Comparison of ENCODE assay signal across 20 cellular contexts in the genomic region with DNA sequence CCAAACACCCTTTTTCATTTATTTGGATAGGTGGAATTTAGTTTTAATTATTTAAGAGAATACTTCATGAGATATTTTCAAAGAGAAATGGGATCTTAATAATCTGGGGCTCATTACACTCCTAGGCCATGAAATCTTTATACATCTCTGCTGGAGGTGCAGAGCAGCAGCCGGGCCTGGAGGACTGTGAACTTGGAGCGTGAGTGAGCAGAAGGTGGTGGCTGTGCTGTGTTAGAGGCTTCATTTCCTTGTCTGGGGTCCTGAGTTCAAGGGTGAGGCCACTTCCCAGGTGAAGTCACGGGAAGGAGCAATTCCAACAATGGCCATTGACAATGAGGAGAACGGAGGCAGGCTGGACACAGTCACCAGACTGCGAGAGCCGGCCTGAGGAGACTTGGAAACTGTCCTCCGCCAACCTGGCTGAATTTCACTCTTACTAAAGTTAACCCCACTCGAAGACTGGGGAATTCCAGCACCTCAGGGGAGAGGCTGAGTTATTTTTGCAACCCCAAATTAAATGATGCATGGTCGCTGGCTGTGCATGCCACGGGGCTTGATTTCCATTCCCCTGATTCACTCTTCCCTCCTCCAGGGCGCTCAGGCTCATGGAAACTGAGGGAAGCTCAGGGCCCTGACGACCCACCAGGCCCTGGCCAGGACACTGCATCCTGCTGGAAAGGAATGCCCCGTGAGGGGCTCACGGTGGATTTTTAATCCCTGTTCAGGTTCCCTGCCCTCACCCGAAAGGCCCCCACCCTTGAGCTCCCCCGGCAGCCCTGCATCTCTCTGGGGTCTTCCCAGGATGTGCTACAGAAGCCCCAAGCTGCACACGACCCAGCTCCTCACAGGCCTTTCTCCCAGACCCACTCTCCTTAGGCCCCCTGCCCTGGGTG. TPM values are rescaled to one million over a fixed set of nuclear protein-coding genes. Genes with fewer than 3 reads are reported as not detected.
DNase-seq lines count a peak whose midpoint lies in the region; ATAC-seq and FAIRE-seq lines count a peak whose summit lies in the region.
"Had no signal": no experiment of that assay in that cellular context is flagged by ENCODE, and none has a peak within 500 bp of the region (broad histone marks: within the 10 kb centered on the region; RNA-seq: fewer than 3 reads in every experiment).

No MANE protein-coding gene starts in this region.

- FAIRE-seq in HTR-8/SVneo (lab: Jason Lieb, UNC), result no peak
- FAIRE-seq: keratinocyte had no signal

- no peak overlapping the region for H3K4me3 Mint-ChIP-seq in activated CD4-positive, alpha-beta T cell treated with anti-CD3 and anti-CD28 coated beads for 36 hours
- H3K4me3 Mint-ChIP-seq in activated CD4-positive, alpha-beta T cell treated with anti-CD3 and anti-CD28 coated beads, Interleukin-2, amount 10 ng/mL, durations not matched to agents 24 days and 14 days, result no peak overlapping the region
- H3K4me3 Mint-ChIP-seq in stimulated activated memory B cell treated with anti-CD40 and anti-IgM and Interleukin-4, amounts not matched to agents 10 μg/mL and 1 μg/mL and 100 μg/mL, for 72 hours, result peak overlapping the region; percentile 52

- no peak for DNase-seq in activated CD4-positive, alpha-beta T cell treated with anti-CD3 and anti-CD28 coated beads for 36 hours
- DNase-seq in activated CD4-positive, alpha-beta T cell treated with anti-CD3 and anti-CD28 coated beads, Interleukin-2, amount 10 ng/mL, durations not matched to agents 24 days and 14 days, result no peak
- no peak for DNase-seq in NCI-H1436 (lab: John Stamatoyannopoulos, UW)
- no peak for DNase-seq in stimulated activated CD4-positive, alpha-beta T cell treated with anti-CD3 and anti-CD28 coated beads, Interleukin-2, amount 100 ng/mL, for 24 hours
- no peak for DNase-seq in HTR-8/SVneo (ENCODE audit: insufficient read length, low spot score)
- DNase-seq: 8988T; activated CD4-positive, alpha-beta T cell treated with anti-CD3 and anti-CD28 coated beads, Interleukin-2, amount 50 U/mL, for 1 hour; activated T-cell treated with anti-CD3 and anti-CD28 coated beads, Interleukin-2, amount 50 U/mL, for 1 hour; effector CD4-positive, alpha-beta T cell; heart right ventricle; midbrain; NCI-H1694 treated with DMSO at 0.1 percent for 48 hours; NCI-H524; nucleus accumbens; SJCRH30 had no signal

- no peaks in the 10 kb centered on the region for H3K4me1 Mint-ChIP-seq in activated CD4-positive, alpha-beta T cell treated with anti-CD3 and anti-CD28 coated beads for 36 hours
- no peaks in the 10 kb centered on the region for H3K4me1 Mint-ChIP-seq in activated CD4-positive, alpha-beta T cell treated with anti-CD3 and anti-CD28 coated beads, Interleukin-2, amount 10 ng/mL, durations not matched to agents 24 days and 14 days
- peaks cover 68% of the 10 kb centered on the region for H3K4me1 Mint-ChIP-seq in stimulated activated memory B cell treated with anti-CD40 and anti-IgM and Interleukin-4, amounts not matched to agents 10 μg/mL and 1 μg/mL and 100 μg/mL, for 72 hours

- CTCF ChIA-PET in activated CD4-positive, alpha-beta T cell treated with anti-CD3 and anti-CD28 coated beads for 36 hours (lab: Charles Lee), result no interaction called here

- no peaks in the 10 kb centered on the region for H3K36me3 Mint-ChIP-seq in activated CD4-positive, alpha-beta T cell treated with anti-CD3 and anti-CD28 coated beads for 36 hours (ENCODE audit: low read depth)
- no peaks in the 10 kb centered on the region for H3K36me3 Mint-ChIP-seq in activated CD4-positive, alpha-beta T cell treated with anti-CD3 and anti-CD28 coated beads, Interleukin-2, amount 10 ng/mL, durations not matched to agents 24 days and 14 days (ENCODE audit: low read depth)
- no peaks in the 10 kb centered on the region for H3K36me3 Mint-ChIP-seq in stimulated activated memory B cell treated with anti-CD40 and anti-IgM and Interleukin-4, amounts not matched to agents 10 μg/mL and 1 μg/mL and 100 μg/mL, for 72 hours

- no peak overlapping the region for H3K27ac Mint-ChIP-seq in activated CD4-positive, alpha-beta T cell treated with anti-CD3 and anti-CD28 coated beads for 36 hours
- H3K27ac Mint-ChIP-seq in activated CD4-positive, alpha-beta T cell treated with anti-CD3 and anti-CD28 coated beads, Interleukin-2, amount 10 ng/mL, durations not matched to agents 24 days and 14 days, result no peak overlapping the region
- H3K27ac Mint-ChIP-seq in stimulated activated memory B cell treated with anti-CD40 and anti-IgM and Interleukin-4, amounts not matched to agents 10 μg/mL and 1 μg/mL and 100 μg/mL, for 72 hours, result peak overlapping the region; percentile 85

- no peaks in the 10 kb centered on the region for H3K27me3 Mint-ChIP-seq in activated CD4-positive, alpha-beta T cell treated with anti-CD3 and anti-CD28 coated beads for 36 hours
- no peaks in the 10 kb centered on the region for H3K27me3 Mint-ChIP-seq in activated CD4-positive, alpha-beta T cell treated with anti-CD3 and anti-CD28 coated beads, Interleukin-2, amount 10 ng/mL, durations not matched to agents 24 days and 14 days
- H3K27me3 Mint-ChIP-seq in stimulated activated memory B cell treated with anti-CD40 and anti-IgM and Interleukin-4, amounts not matched to agents 10 μg/mL and 1 μg/mL and 100 μg/mL, for 72 hours, result no peaks in the 10 kb centered on the region

- no peaks in the 10 kb centered on the region for H3K9me3 Mint-ChIP-seq in activated CD4-positive, alpha-beta T cell treated with anti-CD3 and anti-CD28 coated beads for 36 hours (ENCODE audit: low read depth)
- no peaks in the 10 kb centered on the region for H3K9me3 Mint-ChIP-seq in activated CD4-positive, alpha-beta T cell treated with anti-CD3 and anti-CD28 coated beads, Interleukin-2, amount 10 ng/mL, durations not matched to agents 24 days and 14 days
- H3K9me3 Mint-ChIP-seq in stimulated activated memory B cell treated with anti-CD40 and anti-IgM and Interleukin-4, amounts not matched to agents 10 μg/mL and 1 μg/mL and 100 μg/mL, for 72 hours, result no peaks in the 10 kb centered on the region

- POLR2A ChIA-PET in activated CD4-positive, alpha-beta T cell treated with anti-CD3 and anti-CD28 coated beads for 36 hours (lab: Charles Lee), result no interaction called here

- intact Hi-C loops in activated CD4-positive, alpha-beta T cell treated with anti-CD3 and anti-CD28 coated beads for 36 hours (cut with DNase I, micrococcal nuclease), result no loop called here
- intact Hi-C loops in activated CD4-positive, alpha-beta T cell treated with anti-CD3 and anti-CD28 coated beads, Interleukin-2, amount 10 ng/mL, durations not matched to agents 24 days and 14 days (cut with micrococcal nuclease), result no loop called here

- peak; percentile 23 for ATAC-seq in activated CD4-positive, alpha-beta T cell treated with anti-CD3 and anti-CD28 coated beads for 36 hours
- ATAC-seq in GM19468 (IDR thresholded peaks at IDR 0.05; ENCODE audit: extremely low read depth, unreplicated experiment), result peak; percentile 37
- peak; percentile 42 for ATAC-seq in HG03442 (IDR thresholded peaks at IDR 0.05; ENCODE audit: unreplicated experiment)
- peak; percentile 83 for ATAC-seq in stimulated activated memory B cell treated with anti-CD40 and anti-IgM and Interleukin-4, amounts not matched to agents 10 μg/mL and 1 μg/mL and 100 μg/mL, for 72 hours
- ATAC-seq: right lobe of liver had no signal

RNA-seq across cellular contexts. Expression of gene TRAF3, which starts 22.6 kb away (rescaled TPM):
- total RNA-seq in activated CD4-positive, alpha-beta T cell treated with anti-CD3 and anti-CD28 coated beads for 36 hours, result 10 to 100 TPM; 66.4 to 83.7 TPM
- 64.6 and 68.8 TPM in 2 replicates for total RNA-seq in activated CD4-positive, alpha-beta T cell treated with anti-CD3 and anti-CD28 coated beads, Interleukin-2, amount 10 ng/mL, durations not matched to agents 24 days and 14 days

Comparison
In these comparisons a context has a peak if more than half of its experiments do, and no peak if none do; other contexts are left out.
1. ATAC-seq: peak in every context shown above with its lines; median percentile 83 in stimulated activated memory B cell treated with anti-CD40 and anti-IgM and Interleukin-4, amounts not matched to agents 10 μg/mL and 1 μg/mL and 100 μg/mL, for 72 hours; 42 in HG03442; 37 in GM19468; 23 in activated CD4-positive, alpha-beta T cell treated with anti-CD3 and anti-CD28 coated beads for 36 hours.